Comparison of ENCODE assay signal across 5 cellular contexts in the genomic region with DNA sequence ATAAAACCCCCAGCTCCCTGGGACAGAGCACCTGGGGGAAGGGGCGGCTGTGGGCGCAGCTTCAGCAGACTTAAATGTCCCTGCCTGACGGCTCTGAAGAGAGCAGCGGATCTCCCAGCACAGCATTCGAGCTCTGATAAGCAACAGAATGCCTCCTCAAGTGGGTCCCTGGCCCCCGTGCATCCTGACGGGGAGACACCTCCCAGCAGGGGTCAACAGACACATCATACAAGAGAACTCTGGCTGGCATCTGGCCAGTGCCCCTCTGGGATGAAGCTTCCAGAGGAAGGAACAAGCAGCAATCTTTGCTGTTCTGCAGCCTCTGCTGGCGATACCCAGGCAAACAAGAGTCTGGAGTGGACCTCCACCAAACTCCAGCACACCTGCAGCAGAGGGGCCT. TPM values are rescaled to one million over a fixed set of nuclear protein-coding genes. Genes with fewer than 3 reads are reported as not detected.
"Had no signal": no experiment of that assay in that cellular context is flagged by ENCODE, and none has a peak within 500 bp of the region (broad histone marks: within the 10 kb centered on the region; RNA-seq: fewer than 3 reads in every experiment).

No MANE protein-coding gene starts in this region.

RNA-seq across cellular contexts. Expression of a gene that starts 35.4 kb away (rescaled TPM):
- total RNA-seq: GM23248, H7, HFFc6, HT1080 had no signal
- polyA plus RNA-seq: GM23248, IgD-negative memory B cell had no signal
